9 cellular contexts compared by ENCODE assay signal in genomic region chr6:3825331-3825831, GRCh38. TPM values are rescaled to one million over a fixed set of nuclear protein-coding genes. Genes with fewer than 3 reads are reported as not detected.
DNase-seq lines count a peak whose midpoint lies in the region; ATAC-seq and TF ChIP-seq lines count a peak whose summit lies in the region.
"Had no signal": no experiment of that assay in that cellular context is flagged by ENCODE, and none has a peak within 500 bp of the region (broad histone marks: within the 10 kb centered on the region; RNA-seq: fewer than 3 reads in every experiment).

No MANE protein-coding gene starts in this region.

- H2AFZ ChIP-seq in SK-N-SH (ENCODE audit: low read depth), result peak overlapping the region; percentile 15; the same call in 1 of the 2 replicates

- H3K4me3 Mint-ChIP-seq in stimulated activated naive CD8-positive, alpha-beta T cell treated with anti-CD3 and anti-CD28 coated beads, Interleukin-15, amount 100 ng/mL, for 72 hours, result no peak overlapping the region
- H3K4me3 Mint-ChIP-seq: activated CD8-positive, alpha-beta memory T cell treated with anti-CD3 and anti-CD28 coated beads, Interleukin-2, amount 10 ng/mL, durations not matched to agents 7 days and 5 days had no signal

- no peak for TF ChIP-seq EP300 in SK-N-SH (IDR thresholded peaks at IDR 0.05; ENCODE audit: borderline replicate concordance in 1 of 2, low read depth in 1 of 2, low read length in 1 of 2)

- no peaks in the 10 kb centered on the region for H3K9me2 ChIP-seq in SK-N-SH

- no peaks in the 10 kb centered on the region for H3K9me3 ChIP-seq in SK-N-SH

- CTCF ChIA-PET in SK-N-SH (lab: Yijun Ruan, JAX), result interaction anchor here (0.7 to 2.0 kb wide), 4 partner anchors 11 to 43 kb away, joined by 3 to 8 read pairs (median 5); partner anchors contain the start of gene FAM50B

- H3K4me1 Mint-ChIP-seq in stimulated activated naive CD8-positive, alpha-beta T cell treated with anti-CD3 and anti-CD28 coated beads, Interleukin-15, amount 100 ng/mL, for 72 hours, result no peaks in the 10 kb centered on the region
- H3K4me1 Mint-ChIP-seq: activated CD8-positive, alpha-beta memory T cell treated with anti-CD3 and anti-CD28 coated beads, Interleukin-2, amount 10 ng/mL, durations not matched to agents 7 days and 5 days had no signal

- H3K9me3 Mint-ChIP-seq in stimulated activated naive CD8-positive, alpha-beta T cell treated with anti-CD3 and anti-CD28 coated beads, Interleukin-15, amount 100 ng/mL, for 72 hours, result no peaks in the 10 kb centered on the region

- no peaks in the 10 kb centered on the region for H4K20me1 ChIP-seq in SK-N-SH (ENCODE audit: insufficient read depth)

- peak; percentile 58 for ATAC-seq in foreskin keratinocyte
- ATAC-seq in omental fat pad (ENCODE audit: low FRiP score), result peak; percentile 59
- ATAC-seq in stimulated activated naive CD8-positive, alpha-beta T cell treated with anti-CD3 and anti-CD28 coated beads, Interleukin-15, amount 100 ng/mL, for 72 hours, result no peak
- ATAC-seq in HG02884 (IDR thresholded peaks at IDR 0.05; ENCODE audit: unreplicated experiment), result no peak
- ATAC-seq: activated CD8-positive, alpha-beta memory T cell treated with anti-CD3 and anti-CD28 coated beads, Interleukin-2, amount 10 ng/mL, durations not matched to agents 7 days and 5 days had no signal

- TF ChIP-seq RAD21 in SK-N-SH (IDR thresholded peaks at IDR 0.05; ENCODE audit: low read length), result no peak

- peak; percentile 61 for TF ChIP-seq CTCF in AG09309 (IDR thresholded peaks at IDR 0.05; ENCODE audit: control insufficient read depth, insufficient read depth, low read depth, low read length, missing control alignments)
- TF ChIP-seq CTCF in SK-N-SH (IDR thresholded peaks at IDR 0.05), result 0 out of 2 replicates have a peak, but pooled peaks have one; percentile 14
- TF ChIP-seq CTCF in foreskin keratinocyte (conservative IDR thresholded peaks at IDR 0.05), result peak; percentile 74
- no peak for TF ChIP-seq CTCF in omental fat pad (IDR thresholded peaks at IDR 0.05)

- peaks cover 15 to 22% of the 10 kb centered on the region in 2 experiments; a peak in 3 of 4 replicates for H3K4me1 ChIP-seq in SK-N-SH (ENCODE audit: control insufficient read depth in 1 of 2, insufficient read depth in 2 of 2, low read depth in 1 of 2, low read length in 1 of 2)
- H3K4me1 ChIP-seq in foreskin keratinocyte, result peaks cover 21% of the 10 kb centered on the region

- H3K27ac ChIP-seq in SK-N-SH (ENCODE audit: low read depth in 2 of 2, low read length in 1 of 2), result peak overlapping the region; percentile 90 to 95
- peak overlapping the region; percentile 37 for H3K27ac ChIP-seq in foreskin keratinocyte

- H3K27me3 Mint-ChIP-seq in stimulated activated naive CD8-positive, alpha-beta T cell treated with anti-CD3 and anti-CD28 coated beads, Interleukin-15, amount 100 ng/mL, for 72 hours, result peaks cover 9% of the 10 kb centered on the region

- no peaks in the 10 kb centered on the region for H3K27me3 ChIP-seq in SK-N-SH (ENCODE audit: insufficient read depth)
- no peaks in the 10 kb centered on the region for H3K27me3 ChIP-seq in foreskin keratinocyte

- POLR2A ChIA-PET in SK-N-SH (lab: Yijun Ruan, JAX), result no interaction called here

- H3K27ac Mint-ChIP-seq in stimulated activated naive CD8-positive, alpha-beta T cell treated with anti-CD3 and anti-CD28 coated beads, Interleukin-15, amount 100 ng/mL, for 72 hours, result no peak overlapping the region
- H3K27ac Mint-ChIP-seq: activated CD8-positive, alpha-beta memory T cell treated with anti-CD3 and anti-CD28 coated beads, Interleukin-2, amount 10 ng/mL, durations not matched to agents 7 days and 5 days had no signal

- peak overlapping the region; percentile 62 for H3K9ac ChIP-seq in SK-N-SH

- 83% methylated on average over 8 of the region's 15 CpGs for WGBS in SK-N-SH (ENCODE audit: low lambda C conversion rate)

- peak overlapping the region; percentile 26 for H3K4me3 ChIP-seq in AG09309 (ENCODE audit: control insufficient read depth, low read depth, low read length)
- 0 out of 4 replicates have a peak overlapping the region, but pooled peaks of 1 of the 2 experiments have one; percentile 30 for H3K4me3 ChIP-seq in SK-N-SH (ENCODE audit: low read depth in 2 of 2, low read length in 1 of 2)

- peaks cover 28% of the 10 kb centered on the region for H3F3A ChIP-seq in SK-N-SH (replicated peaks; ENCODE audit: insufficient read depth)

- DNase-seq in AG09309 (ENCODE audit: low read depth), result no peak
- no peak for DNase-seq in SK-N-SH
- peak in 1 of 2 donors; percentile 74 for DNase-seq in foreskin keratinocyte
- DNase-seq in omental fat pad (ENCODE audit: low spot score), result peak; percentile 50
- no peak for DNase-seq in CD1c-positive myeloid dendritic cell (ENCODE audit: extremely low spot score)
- DNase-seq in stimulated activated naive CD8-positive, alpha-beta T cell treated with anti-CD3 and anti-CD28 coated beads, Interleukin-15, amount 100 ng/mL, for 72 hours, result no peak
- DNase-seq in NCI-H69 (lab: John Stamatoyannopoulos, UW), result no peak
- DNase-seq: activated CD8-positive, alpha-beta memory T cell treated with anti-CD3 and anti-CD28 coated beads, Interleukin-2, amount 10 ng/mL, durations not matched to agents 7 days and 5 days had no signal

- H3K4me2 ChIP-seq in SK-N-SH, result peak overlapping the region; percentile 46

- H3K36me3 ChIP-seq in SK-N-SH (replicated peaks in 1 of 2; ENCODE audit: control insufficient read depth in 1 of 2, insufficient read depth in 2 of 2, low read length in 1 of 2), result no peaks in the 10 kb centered on the region

- no peaks in the 10 kb centered on the region for H3K79me2 ChIP-seq in SK-N-SH (ENCODE audit: insufficient read depth)

TF ChIP-seq in SK-N-SH, 30 proteins besides CTCF, POLR2A, EP300 and RAD21:
- TF ChIP-seq JUND (IDR thresholded peaks at IDR 0.05), result no peak
- TF ChIP-seq, protein P1, sequence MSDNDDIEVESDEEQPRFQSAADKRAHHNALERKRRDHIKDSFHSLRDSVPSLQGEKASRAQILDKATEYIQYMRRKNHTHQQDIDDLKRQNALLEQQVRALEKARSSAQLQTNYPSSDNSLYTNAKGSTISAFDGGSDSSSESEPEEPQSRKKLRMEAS (IDR thresholded peaks at IDR 0.05; ENCODE audit: low read depth), result peak; percentile 20; the same call in 1 of the 2 replicates

RNA-seq across cellular contexts. Expression of gene FAM50B, which starts 23.8 kb away (rescaled TPM):
- 12.9 and 13.8 TPM in 2 replicates for polyA plus RNA-seq in SK-N-SH (2012; rRNA removed)
- polyA plus RNA-seq in SK-N-SH (2012; cell fraction: cytosol; rRNA removed), result 8.0 and 10.9 TPM in 2 replicates
- polyA plus RNA-seq in SK-N-SH (2012; cell fraction: nucleus; rRNA removed), result 8.0 and 8.2 TPM in 2 replicates
- total RNA-seq in foreskin keratinocyte, result 6.9 and 7.8 TPM in 2 replicates
- 9.2 and 9.4 TPM in 2 replicates for polyA plus RNA-seq in foreskin keratinocyte
- 10 to 100 TPM in 1 of 4 donors, 1 to 10 TPM in 3; 5.6 to 11.7 (median 6.7) TPM for total RNA-seq in omental fat pad

Comparison
In these comparisons a context has a peak if more than half of its experiments do, and no peak if none do; other contexts are left out.
1. CTCF ChIP-seq: peak in AG09309 (single experiment), SK-N-SH (single experiment) and foreskin keratinocyte (single experiment); none in omental fat pad (0 of 3).
2. ATAC-seq: peak in foreskin keratinocyte (single experiment) and omental fat pad (single experiment); none in stimulated activated naive CD8-positive, alpha-beta T cell treated with anti-CD3 and anti-CD28 coated beads, Interleukin-15, amount 100 ng/mL, for 72 hours (single experiment) and HG02884 (single experiment).